In the genomic region with DNA sequence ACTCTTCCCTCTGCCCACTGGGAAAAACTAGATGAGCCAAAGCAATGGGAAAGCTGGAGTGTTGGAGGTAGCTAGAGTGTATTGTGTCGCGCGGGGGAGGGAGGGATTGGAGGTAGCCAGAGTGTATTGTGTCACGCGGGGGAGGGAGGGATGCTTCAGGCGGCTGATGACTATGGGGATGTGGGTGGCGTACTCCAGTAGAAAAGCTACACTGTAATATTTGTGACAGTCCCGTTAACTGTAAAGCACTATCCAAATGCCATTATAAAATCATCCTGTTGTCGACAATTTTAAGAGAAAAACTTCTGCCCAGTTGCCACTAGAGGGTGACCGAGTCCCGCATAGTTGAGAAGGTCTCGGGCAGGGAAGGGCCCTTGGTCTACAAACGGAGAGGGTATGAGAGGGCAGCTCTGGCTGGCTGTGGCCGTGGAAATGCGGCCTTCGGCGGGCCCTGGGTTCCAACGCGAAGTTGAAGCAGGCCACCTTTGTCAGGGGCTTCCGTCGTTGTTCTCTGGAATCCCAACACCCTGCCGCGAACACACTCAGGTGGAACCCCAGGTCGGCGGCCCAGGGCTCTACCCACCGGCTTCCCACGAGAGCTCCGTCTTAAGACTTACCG, we compare ENCODE assay signal across 9 cellular contexts. TPM values are rescaled to one million over a fixed set of nuclear protein-coding genes. Genes with fewer than 3 reads are reported as not detected.
DNase-seq lines count a peak whose midpoint lies in the region; ATAC-seq, FAIRE-seq and TF ChIP-seq lines count a peak whose summit lies in the region.
"Had no signal": no experiment of that assay in that cellular context is flagged by ENCODE, and none has a peak within 500 bp of the region (broad histone marks: within the 10 kb centered on the region; RNA-seq: fewer than 3 reads in every experiment).

No MANE protein-coding gene starts in this region.

- H3K36me3 Mint-ChIP-seq in Calu3 (ENCODE audit: insufficient read depth, unreplicated experiment) (no peaks in the 10 kb centered on the region), chondrocyte (ENCODE audit: low read depth) (no peaks in the 10 kb centered on the region)
- H3K36me3 Mint-ChIP-seq: activated naive CD8-positive, alpha-beta T cell had no signal

- intact Hi-C loops in Calu3 (cut with micrococcal nuclease; ENCODE audit: unreplicated experiment) (loop anchor here (1.0 to 5.0 kb wide), 2 partner anchors 100 to 144 kb away; no protein-coding TSS in a partner anchor), HepG2 (cut with micrococcal nuclease; ENCODE audit: unreplicated experiment) (loop anchor here (1.0 to 10.0 kb wide), 4 partner anchors 100 to 278 kb away; partner anchors contain the start of gene RDH12)

- no peak for TF ChIP-seq EP300 in HepG2 (IDR thresholded peaks at IDR 0.05; ENCODE audit: low read depth in 2 of 2, low read length in 2 of 2)
- TF ChIP-seq EP300 in HepG2 (CRISPR knock-in tag; IDR thresholded peaks at IDR 0.05; ENCODE audit: borderline replicate concordance): no peak

- peak overlapping the region; percentile 71 for H3K4me2 ChIP-seq in HepG2 (ENCODE audit: low read depth, low read length)

- WGBS in HepG2 (ENCODE audit: low lambda C conversion rate): 50% methylated on average over 13 of the region's 29 CpGs

- no TSS peak for BruUV-seq in Calu3 (replicated peaks; lab: Mats Ljungman, UMichigan)
- no TSS peak for BruUV-seq in HepG2 (replicated peaks; lab: Mats Ljungman, UMichigan)

- in situ Hi-C loops in HepG2 (cut with HindIII; ENCODE audit: extremely low pct_ligation_motif_present, low pct_unique_long_range_greater_than_20kb): no loop called here

- H3K27me3 Mint-ChIP-seq in Calu3 (ENCODE audit: unreplicated experiment) (peaks cover 14% of the 10 kb centered on the region), chondrocyte (ENCODE audit: low read depth) (peaks cover 7% of the 10 kb centered on the region)

- no peaks in the 10 kb centered on the region for H3K9me3 ChIP-seq in HepG2 (ENCODE audit: low read length)

- no peaks in the 10 kb centered on the region for H4K20me1 ChIP-seq in HepG2 (ENCODE audit: insufficient read depth, low read length)

- peak; percentile 63 for TF ChIP-seq CTCF in Calu3 (IDR thresholded peaks at IDR 0.05; ENCODE audit: unreplicated experiment)
- TF ChIP-seq CTCF in chondrocyte (IDR thresholded peaks at IDR 0.05): peak; percentile 89
- TF ChIP-seq CTCF in HepG2 (CRISPR knock-in tag; IDR thresholded peaks at IDR 0.05): peak; percentile 91

- H3K36me3 ChIP-seq in HepG2 (replicated peaks in 1 of 2; ENCODE audit: control insufficient read depth in 1 of 2, insufficient read depth in 2 of 2, low read length in 2 of 2): no peaks in the 10 kb centered on the region

- H3K27ac Mint-ChIP-seq in Calu3 (ENCODE audit: unreplicated experiment) (no peak overlapping the region), chondrocyte (ENCODE audit: unreplicated experiment) (no peak overlapping the region)
- H3K27ac Mint-ChIP-seq: activated naive CD8-positive, alpha-beta T cell had no signal

- CTCF ChIA-PET in Calu3 (lab: Charles Lee): interaction anchor here (0.6 to 5.1 kb wide), 15 partner anchors 9 to 277 kb away, joined by 3 to 64 read pairs (median 4); partner anchors contain the start of gene PLEK2
- CTCF ChIA-PET in HepG2 (lab: Yijun Ruan, JAX; ENCODE audit: low intra/inter-chr PET ratio, low total read pairs): interaction anchor here (1.3 to 3.8 kb wide), 3 partner anchors 144 to 277 kb away, joined by 3 to 22 read pairs (median 3); no protein-coding TSS in a partner anchor

- DNase-seq in Calu3: peak; percentile 77
- DNase-seq in NCI-H460 (ENCODE audit: extremely low read depth, low read depth): peak; percentile 75
- DNase-seq in activated CD4-positive, alpha-beta T cell treated with anti-CD3 and anti-CD28 coated beads for 24 hours (ENCODE audit: low read depth in 2 of 2): peak; percentile 52 to 53
- DNase-seq in chondrocyte (ENCODE audit: low spot score): no peak
- DNase-seq in HepG2 (ENCODE audit: low spot score): peak; percentile 76
- peak; percentile 37 to 49 (median 44) for DNase-seq in stimulated activated CD4-positive, alpha-beta T cell treated with anti-CD3 and anti-CD28 coated beads, TNF-alpha, amount 100 ng/mL, for 1 hour (ENCODE audit: low read depth in 3 of 3, low spot score in 1 of 3)

- H2AFZ ChIP-seq in HepG2 (ENCODE audit: low read length): no peak overlapping the region

- H3K4me3 Mint-ChIP-seq in Calu3 (ENCODE audit: low read depth, unreplicated experiment) (no peak overlapping the region), chondrocyte (ENCODE audit: unreplicated experiment) (no peak overlapping the region)
- H3K4me3 Mint-ChIP-seq: activated naive CD8-positive, alpha-beta T cell had no signal

- H3K79me2 ChIP-seq in HepG2 (ENCODE audit: insufficient read depth, low read length): no peaks in the 10 kb centered on the region

- POLR2A ChIA-PET in HepG2 (lab: Yijun Ruan, JAX): interaction anchor here (1.3 to 2.1 kb wide), 2 partner anchors 41 to 144 kb away, joined by 3 to 9 read pairs; no protein-coding TSS in a partner anchor

- no peaks in the 10 kb centered on the region for H3K9me3 Mint-ChIP-seq in Calu3 (ENCODE audit: low read depth, unreplicated experiment)
- no peaks in the 10 kb centered on the region for H3K9me3 Mint-ChIP-seq in chondrocyte (ENCODE audit: low read depth)

- TF ChIP-seq RAD21 in HepG2 (CRISPR knock-in tag; IDR thresholded peaks at IDR 0.05): peak; percentile 82

- ATAC-seq in HG02759 (IDR thresholded peaks at IDR 0.05; ENCODE audit: unreplicated experiment) (peak; percentile 66), HepG2 (peak; percentile 82), GM21723 (IDR thresholded peaks at IDR 0.05; ENCODE audit: unreplicated experiment) (no peak)

- no peak for TF ChIP-seq POLR2A in HepG2 (IDR thresholded peaks at IDR 0.05; ENCODE audit: insufficient read depth in 1 of 2, low read depth in 2 of 2, low read length in 2 of 2)

- H3K4me3 ChIP-seq in HepG2 (replicated peaks in 1 of 3; ENCODE audit: insufficient read depth in 1 of 3, low read depth in 2 of 3, low read length in 3 of 3): peak overlapping the region in 1 of 3 experiments; percentile 41; a peak in 1 of 6 replicates

- no peak overlapping the region for H3K27ac ChIP-seq in HepG2 (ENCODE audit: extremely low read length, insufficient read depth, low read length)

- no peak overlapping the region for H3K9ac ChIP-seq in HepG2 (ENCODE audit: insufficient read depth, low read depth, low read length)

- FAIRE-seq in HepG2 (lab: Jason Lieb, UNC): peak; percentile 75

- peaks cover 0 to 6% of the 10 kb centered on the region in 2 experiments; a peak in 2 of 5 replicates for H3K27me3 ChIP-seq in HepG2 (ENCODE audit: control insufficient read depth in 1 of 2, insufficient read depth in 2 of 2, low read length in 2 of 2)

- peaks cover 32% of the 10 kb centered on the region for H3K4me1 ChIP-seq in HepG2 (ENCODE audit: insufficient read depth, low read length)

- peaks cover 12% of the 10 kb centered on the region for H3K4me1 Mint-ChIP-seq in Calu3 (ENCODE audit: low read depth, unreplicated experiment)
- peaks cover 6% of the 10 kb centered on the region for H3K4me1 Mint-ChIP-seq in chondrocyte (ENCODE audit: low read depth)

TF ChIP-seq in HepG2, 621 proteins besides CTCF, POLR2A, EP300 and RAD21 (continues in another document):
- TF ChIP-seq SMC3 (IDR thresholded peaks at IDR 0.05; ENCODE audit: low read length) (peak; percentile 82), AGO2 (optimal IDR thresholded peaks at IDR 0.05; ENCODE audit: low read depth, low read length) (no peak), RXRB (CRISPR knock-in tag; IDR thresholded peaks at IDR 0.05; ENCODE audit: borderline replicate concordance) (peak; percentile 33; the same call in 1 of the 2 replicates), ZFY (CRISPR knock-in tag; IDR thresholded peaks at IDR 0.05) (peak; percentile 44; the same call in 1 of the 2 replicates), NFRKB (IDR thresholded peaks at IDR 0.05) (no peak), ZNF337 (CRISPR knock-in tag; IDR thresholded peaks at IDR 0.05; ENCODE audit: borderline replicate concordance, low read depth) (no peak), ELF1 (CRISPR knock-in tag; IDR thresholded peaks at IDR 0.05) (no peak), SKI (IDR thresholded peaks at IDR 0.05; ENCODE audit: partially characterized antibody) (no peak)

RNA-seq across cellular contexts. Expression of gene PLEK2, which starts 15.1 kb away (rescaled TPM):
- total RNA-seq in Calu3 (2022) (34.8 and 39.5 TPM in 2 replicates), chondrocyte (not detected in 3 replicates), HepG2 (2016; rRNA removed; fragmentation: Illumina TruSeq; extraction: Trizol) (1.5 and 1.9 TPM in 2 replicates)
- total RNA-seq in NCI-H460 (2014; rRNA removed; shearing (Covaris generic)): 5.9 and 7.1 TPM in 2 replicates
- 2.2 and 3.9 TPM in 2 replicates for polyA plus RNA-seq in NCI-H460 (2014; cell fraction: nucleus; rRNA removed)
- not detected in 2 replicates for total RNA-seq in HepG2 (2016; cell fraction: cytosol; rRNA removed; fragmentation: Illumina TruSeq; extraction: Trizol; ENCODE audit: low read depth)
- 1.4 and 2.0 TPM in 2 replicates for total RNA-seq in HepG2 (2016; cell fraction: insoluble cytoplasmic fraction; rRNA removed; fragmentation: Illumina TruSeq; extraction: Trizol)
- 0.65 and 0.77 TPM in 2 replicates for total RNA-seq in HepG2 (2016; cell fraction: membrane; rRNA removed; fragmentation: Illumina TruSeq; extraction: Trizol)
- total RNA-seq in HepG2 (2016; cell fraction: nucleus; rRNA removed; fragmentation: Illumina TruSeq; extraction: Trizol): 0.53 and 0.66 TPM in 2 replicates
- 0.26 and 0.51 TPM in 2 replicates for polyA plus RNA-seq in HepG2 (2011; rRNA removed)
- polyA plus RNA-seq in HepG2 (2011; cell fraction: cytosol; rRNA removed): 0.12 and 0.54 TPM in 2 replicates
- polyA plus RNA-seq in HepG2 (2011; cell fraction: nucleus; rRNA removed): 0.12 TPM in 1 of 2 replicates, not detected in the other
- polyA plus RNA-seq in HepG2 (2012): 0.19 and 0.78 TPM in 2 replicates
- polyA plus RNA-seq in HepG2 (2016; cell fraction: cytosol; fragmentation: Illumina TruSeq; extraction: Trizol; ENCODE audit: low read depth): 0.18 and 0.21 TPM in 2 replicates
- polyA plus RNA-seq in HepG2 (2016; cell fraction: insoluble cytoplasmic fraction; fragmentation: Illumina TruSeq; extraction: Trizol; ENCODE audit: low read depth): 2.5 and 2.9 TPM in 2 replicates
- 0.47 and 0.62 TPM in 2 replicates for polyA plus RNA-seq in HepG2 (2016; cell fraction: membrane; fragmentation: Illumina TruSeq; extraction: Trizol; ENCODE audit: low read depth)
- 0.80 and 1.6 TPM in 2 replicates for polyA plus RNA-seq in HepG2 (2016; cell fraction: nucleus; fragmentation: Illumina TruSeq; extraction: Trizol; ENCODE audit: insufficient read depth, low read depth)
- polyA minus RNA-seq in HepG2 (2011; rRNA and poly(A)+ RNA removed; ENCODE audit: low replicate concordance): 30.6 TPM in 1 of 2 replicates, not detected in the other
- polyA minus RNA-seq in HepG2 (2011; cell fraction: cytosol; rRNA and poly(A)+ RNA removed): 0.99 TPM in 1 of 2 replicates, not detected in the other
- not detected in 2 replicates for polyA minus RNA-seq in HepG2 (2011; cell fraction: nucleus; rRNA and poly(A)+ RNA removed)
